14 cellular contexts compared by ENCODE assay signal in genomic region chr1:231512147-231512698, GRCh38. TPM values are rescaled to one million over a fixed set of nuclear protein-coding genes. Genes with fewer than 3 reads are reported as not detected.
DNase-seq lines count a peak whose midpoint lies in the region; ATAC-seq, FAIRE-seq and TF ChIP-seq lines count a peak whose summit lies in the region.
"Had no signal": no experiment of that assay in that cellular context is flagged by ENCODE, and none has a peak within 500 bp of the region (broad histone marks: within the 10 kb centered on the region; RNA-seq: fewer than 3 reads in every experiment).

No MANE protein-coding gene starts in this region.

- no peaks in the 10 kb centered on the region for H3K36me3 Mint-ChIP-seq in Calu3 (ENCODE audit: insufficient read depth, unreplicated experiment)
- H3K36me3 Mint-ChIP-seq: IgD-negative memory B cell had no signal

- peak overlapping the region; percentile 11; the same call in 1 of the 2 replicates for H3K27ac ChIP-seq in SJSA1
- H3K27ac ChIP-seq: cardiac muscle cell had no signal

- TF ChIP-seq POLR2A in H54 (IDR thresholded peaks at IDR 0.05; ENCODE audit: low read depth, low read length), result no peak

- H3K27ac Mint-ChIP-seq in Calu3 (ENCODE audit: unreplicated experiment), result no peak overlapping the region
- H3K27ac Mint-ChIP-seq: IgD-negative memory B cell had no signal

- H3K27me3 ChIP-seq in SJSA1 (replicated peaks), result no peaks in the 10 kb centered on the region
- H3K27me3 ChIP-seq in kidney epithelial cell (ENCODE audit: control insufficient read depth, insufficient read depth, low read length), result no peaks in the 10 kb centered on the region
- H3K27me3 ChIP-seq: cardiac muscle cell had no signal

- no TSS peak for BruUV-seq in Calu3 (replicated peaks; lab: Mats Ljungman, UMichigan)

- no peak for ATAC-seq in HG03571 (IDR thresholded peaks at IDR 0.05; ENCODE audit: unreplicated experiment)

- CTCF ChIA-PET in Calu3 (lab: Charles Lee), result no interaction called here

- H3K4me1 Mint-ChIP-seq in Calu3 (ENCODE audit: low read depth, unreplicated experiment), result peaks cover 6% of the 10 kb centered on the region

- H3K4me1 ChIP-seq in SJSA1 (replicated peaks), result peaks cover 7% of the 10 kb centered on the region

- TF ChIP-seq CTCF in kidney epithelial cell (IDR thresholded peaks at IDR 0.05; ENCODE audit: insufficient read depth, low read length, poor library complexity, severe bottlenecking), result no peak
- TF ChIP-seq CTCF in Calu3 (IDR thresholded peaks at IDR 0.05; ENCODE audit: unreplicated experiment), result no peak

- H3K4me3 ChIP-seq in SJSA1, result no peak overlapping the region
- no peak overlapping the region for H3K4me3 ChIP-seq in kidney epithelial cell (ENCODE audit: low read depth, low read length)
- H3K4me3 ChIP-seq: cardiac muscle cell had no signal

- H3K36me3 ChIP-seq in SJSA1 (no peaks in the 10 kb centered on the region), kidney epithelial cell (ENCODE audit: control insufficient read depth, insufficient read depth, low read length) (no peaks in the 10 kb centered on the region)
- H3K36me3 ChIP-seq: cardiac muscle cell had no signal

- DNase-seq in EL, result peak; percentile 61
- peak; percentile 23 for DNase-seq in H54 (ENCODE audit: insufficient read length, low spot score)
- peak in 1 of 2 experiments; percentile 47 for DNase-seq in SJSA1 (ENCODE audit: low read depth in 1 of 2, low spot score in 2 of 2)
- peak; percentile 93 for DNase-seq in kidney epithelial cell (ENCODE audit: low read depth)
- no peak for DNase-seq in Calu3
- DNase-seq in HuH-7 (ENCODE audit: low spot score), result no peak
- DNase-seq in posterior cingulate gyrus, result no peak
- DNase-seq: activated CD4-positive, alpha-beta T cell treated with anti-CD3 and anti-CD28 coated beads for 1 hour; DND-41; hippocampal formation had no signal

- H3K9me3 Mint-ChIP-seq in Calu3 (ENCODE audit: low read depth, unreplicated experiment), result no peaks in the 10 kb centered on the region
- H3K9me3 Mint-ChIP-seq: IgD-negative memory B cell, neural crest cell had no signal

- no peaks in the 10 kb centered on the region for H3K27me3 Mint-ChIP-seq in Calu3 (ENCODE audit: unreplicated experiment)
- H3K27me3 Mint-ChIP-seq: IgD-negative memory B cell had no signal

- H3K9me3 ChIP-seq in SJSA1 (replicated peaks), result no peaks in the 10 kb centered on the region

- peak; percentile 74 for FAIRE-seq in H54 (lab: Jason Lieb, UNC)

- intact Hi-C loops in Calu3 (cut with micrococcal nuclease; ENCODE audit: unreplicated experiment) (no loop called here), posterior cingulate gyrus (cut with DNase I) (no loop called here)

- no peak overlapping the region for H3K4me3 Mint-ChIP-seq in Calu3 (ENCODE audit: low read depth, unreplicated experiment)
- H3K4me3 Mint-ChIP-seq: IgD-negative memory B cell, neural crest cell had no signal

RNA-seq across cellular contexts. Expression of gene TSNAX, which starts 16.2 kb away (rescaled TPM):
- 33.5 and 52.2 TPM in 2 replicates for total RNA-seq in SJSA1 (2014; rRNA removed; shearing (Covaris generic))
- 27.7 and 29.4 TPM in 2 replicates for total RNA-seq in kidney epithelial cell
- 55.5 and 56.9 TPM in 2 replicates for total RNA-seq in Calu3 (2022)

Comparison
In these comparisons a context has a peak if more than half of its experiments do, and no peak if none do; other contexts are left out.
1. DNase-seq: peak in EL (single experiment), H54 (single experiment) and kidney epithelial cell (single experiment); none in Calu3 (single experiment), HuH-7 (single experiment) and posterior cingulate gyrus (0 of 10).